14 cellular contexts compared by ENCODE assay signal in the genomic region with DNA sequence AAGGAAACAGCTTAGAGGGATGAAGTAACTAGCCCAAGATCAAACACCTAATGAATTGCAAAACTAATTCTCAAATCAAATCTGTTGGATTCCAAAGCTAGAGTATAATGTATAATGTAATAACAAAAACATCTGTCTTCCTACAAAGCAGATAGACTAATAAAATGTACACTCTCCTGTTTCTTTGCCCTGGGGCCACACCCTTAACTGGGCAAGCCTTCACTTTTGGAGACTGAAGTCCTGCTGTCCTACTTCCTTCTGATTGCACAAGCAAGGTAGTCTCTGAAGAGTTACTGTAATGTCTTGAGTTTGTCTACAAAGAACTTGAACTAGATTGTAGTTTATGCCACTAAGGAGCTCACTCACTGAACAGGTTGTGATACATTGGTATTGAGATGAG. TPM values are rescaled to one million over a fixed set of nuclear protein-coding genes. Genes with fewer than 3 reads are reported as not detected.
A peak's percentile ranks its signal among the peaks of the same experiment; 100 is the strongest.
DNase-seq lines count a peak whose midpoint lies in the region; ATAC-seq, FAIRE-seq and TF ChIP-seq lines count a peak whose summit lies in the region.
"Had no signal": no experiment of that assay in that cellular context is flagged by ENCODE, and none has a peak within 500 bp of the region (broad histone marks: within the 10 kb centered on the region; RNA-seq: fewer than 3 reads in every experiment).

No MANE protein-coding gene starts in this region.

- peak overlapping the region; percentile 10 for H3K27ac Mint-ChIP-seq in CD4-positive, alpha-beta T cell
- peak overlapping the region; percentile 96 for H3K27ac Mint-ChIP-seq in T-helper 17 cell
- H3K27ac Mint-ChIP-seq: activated B cell treated with CpG ODN at 0.5 μM for 24 hours had no signal

- H3K27me3 Mint-ChIP-seq in CD4-positive, alpha-beta T cell, result no peaks in the 10 kb centered on the region
- H3K27me3 Mint-ChIP-seq in T-helper 17 cell, result no peaks in the 10 kb centered on the region
- H3K27me3 Mint-ChIP-seq: activated B cell treated with CpG ODN at 0.5 μM for 24 hours had no signal

- H3K4me1 Mint-ChIP-seq in CD4-positive, alpha-beta T cell (ENCODE audit: low read depth), result peaks cover 30% of the 10 kb centered on the region
- H3K4me1 Mint-ChIP-seq in T-helper 17 cell, result peaks cover 28% of the 10 kb centered on the region

- FAIRE-seq in A549 (lab: Jason Lieb, UNC), result no peak
- FAIRE-seq: RCC 7860 had no signal

- H3K4me1 ChIP-seq in A549, result peaks cover 18% of the 10 kb centered on the region

- intact Hi-C loops in CD4-positive, alpha-beta T cell (cut with DNase I, micrococcal nuclease), result loop anchor here in 1 of 2 experiments (2.0 kb wide), 1 partner anchor 107 kb away; the partner anchor contains the start of gene PWWP2A
- intact Hi-C loops in left colon (cut with DNase I, micrococcal nuclease), result no loop called here

- peak overlapping the region; percentile 94; the same call in 1 of the 3 replicates for H3K4me2 ChIP-seq in A549

- no peaks in the 10 kb centered on the region for H3K9me3 Mint-ChIP-seq in CD4-positive, alpha-beta T cell
- H3K9me3 Mint-ChIP-seq: activated B cell treated with CpG ODN at 0.5 μM for 24 hours had no signal

- TF ChIP-seq RAD21 in A549 (conservative IDR thresholded peaks at IDR 0.05 in 1 of 2, IDR thresholded peaks at IDR 0.05 in 1 of 2), result no peak

- peaks cover 45% of the 10 kb centered on the region for H3K36me3 Mint-ChIP-seq in CD4-positive, alpha-beta T cell (ENCODE audit: low read depth)
- peaks cover 4% of the 10 kb centered on the region for H3K36me3 Mint-ChIP-seq in T-helper 17 cell (ENCODE audit: low read depth)

- no peak for ATAC-seq in A549
- ATAC-seq in CD4-positive, alpha-beta T cell (ENCODE audit: poor library complexity), result no peak
- no peak for ATAC-seq in T-helper 17 cell
- ATAC-seq in left colon, result peak; percentile 49
- ATAC-seq in left lobe of liver, result no peak
- ATAC-seq in activated CD4-positive, CD25-positive, alpha-beta regulatory T cell treated with anti-CD3 and anti-CD28 coated beads, Interleukin-2, amount 50 U/mL, for 24 hours, result no peak

- no peak for TF ChIP-seq EP300 in A549 (IDR thresholded peaks at IDR 0.05)

- H3K9me3 ChIP-seq in A549 (no peaks in the 10 kb centered on the region), T-helper 17 cell (ENCODE audit: control insufficient read depth, low read length, poor library complexity, severe bottlenecking) (no peaks in the 10 kb centered on the region)
- no peaks in the 10 kb centered on the region for H3K9me3 ChIP-seq in CD4-positive, alpha-beta T cell (ENCODE audit: control insufficient read depth, low read length)

- CTCF ChIA-PET in A549 (lab: Yijun Ruan, JAX), result interaction anchor here (1.5 to 3.9 kb wide), 2 partner anchors 9 to 334 kb away, joined by 5 to 33 read pairs; no protein-coding TSS in a partner anchor
- CTCF ChIA-PET in CD4-positive, alpha-beta T cell (lab: Charles Lee), result interaction anchor here (1.6 kb wide), 1 partner anchor 10 kb away, joined by 11 read pairs; no protein-coding TSS in a partner anchor

- no peak overlapping the region for H3K27ac ChIP-seq in A549
- H3K27ac ChIP-seq in CD4-positive, alpha-beta T cell (ENCODE audit: low read depth, low read length), result no peak overlapping the region

- H3K4me3 Mint-ChIP-seq in CD4-positive, alpha-beta T cell, result peak overlapping the region; percentile 70
- H3K4me3 Mint-ChIP-seq in T-helper 17 cell, result no peak overlapping the region
- H3K4me3 Mint-ChIP-seq: activated B cell treated with CpG ODN at 0.5 μM for 24 hours had no signal

- no peak overlapping the region for H3K4me3 ChIP-seq in A549

- TF ChIP-seq POLR2A in A549 (IDR thresholded peaks at IDR 0.05; ENCODE audit: low read length), result no peak

- POLR2A ChIA-PET in A549 (lab: Yijun Ruan, JAX), result no interaction called here
- POLR2A ChIA-PET in CD4-positive, alpha-beta T cell (lab: Charles Lee), result no interaction called here

- TF ChIP-seq CTCF in A549 (IDR thresholded peaks at IDR 0.05), result no peak
- TF ChIP-seq CTCF in CD4-positive, alpha-beta T cell (IDR thresholded peaks at IDR 0.05), result no peak

- H3K27me3 ChIP-seq in CD4-positive, alpha-beta T cell (ENCODE audit: control insufficient read depth, insufficient read depth, low read length), result no peaks in the 10 kb centered on the region

- DNase-seq in A549 (ENCODE audit: low read depth in 1 of 2, low spot score in 1 of 2) (no peak), T-helper 17 cell (no peak), left colon (peak in 1 of 2 donors; percentile 53), left lobe of liver (ENCODE audit: low spot score) (no peak), NCI-H510A treated with DMSO at 0.1 percent for 48 hours (lab: John Stamatoyannopoulos, UW) (no peak), NCI-H187 (lab: John Stamatoyannopoulos, UW) (no peak)
- DNase-seq in CD4-positive, alpha-beta T cell, result no peak
- DNase-seq: activated B cell treated with CpG ODN at 0.5 μM for 24 hours, caudate nucleus, GOT3, NCI-H446 treated with DMSO at 0.1 percent for 48 hours, SW 1271 had no signal

TF ChIP-seq in A549, 52 proteins besides CTCF, POLR2A, EP300 and RAD21:
- TF ChIP-seq, protein P1, sequence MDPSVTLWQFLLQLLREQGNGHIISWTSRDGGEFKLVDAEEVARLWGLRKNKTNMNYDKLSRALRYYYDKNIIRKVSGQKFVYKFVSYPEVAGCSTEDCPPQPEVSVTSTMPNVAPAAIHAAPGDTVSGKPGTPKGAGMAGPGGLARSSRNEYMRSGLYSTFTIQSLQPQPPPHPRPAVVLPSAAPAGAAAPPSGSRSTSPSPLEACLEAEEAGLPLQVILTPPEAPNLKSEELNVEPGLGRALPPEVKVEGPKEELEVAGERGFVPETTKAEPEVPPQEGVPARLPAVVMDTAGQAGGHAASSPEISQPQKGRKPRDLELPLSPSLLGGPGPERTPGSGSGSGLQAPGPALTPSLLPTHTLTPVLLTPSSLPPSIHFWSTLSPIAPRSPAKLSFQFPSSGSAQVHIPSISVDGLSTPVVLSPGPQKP (IDR thresholded peaks at IDR 0.05; ENCODE audit: low read depth, low read length), result no peak
- no peak for TF ChIP-seq MAZ (IDR thresholded peaks at IDR 0.05; ENCODE audit: borderline replicate concordance, low read depth, low read length)
- TF ChIP-seq PBX3 (IDR thresholded peaks at IDR 0.05), result no peak
- TF ChIP-seq HOXA7 (CRISPR knock-in tag; IDR thresholded peaks at IDR 0.05), result no peak
- no peak for TF ChIP-seq NPAS2 (CRISPR knock-in tag; IDR thresholded peaks at IDR 0.05; ENCODE audit: borderline replicate concordance)
- TF ChIP-seq NR3C1 (IDR thresholded peaks at IDR 0.05), result no peak
- TF ChIP-seq, protein P2, sequence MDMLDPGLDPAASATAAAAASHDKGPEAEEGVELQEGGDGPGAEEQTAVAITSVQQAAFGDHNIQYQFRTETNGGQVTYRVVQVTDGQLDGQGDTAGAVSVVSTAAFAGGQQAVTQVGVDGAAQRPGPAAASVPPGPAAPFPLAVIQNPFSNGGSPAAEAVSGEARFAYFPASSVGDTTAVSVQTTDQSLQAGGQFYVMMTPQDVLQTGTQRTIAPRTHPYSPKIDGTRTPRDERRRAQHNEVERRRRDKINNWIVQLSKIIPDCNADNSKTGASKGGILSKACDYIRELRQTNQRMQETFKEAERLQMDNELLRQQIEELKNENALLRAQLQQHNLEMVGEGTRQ (IDR thresholded peaks at IDR 0.05), result no peak
- TF ChIP-seq TFCP2L1 (CRISPR knock-in tag; IDR thresholded peaks at IDR 0.05), result no peak
- TF ChIP-seq, protein P3, sequence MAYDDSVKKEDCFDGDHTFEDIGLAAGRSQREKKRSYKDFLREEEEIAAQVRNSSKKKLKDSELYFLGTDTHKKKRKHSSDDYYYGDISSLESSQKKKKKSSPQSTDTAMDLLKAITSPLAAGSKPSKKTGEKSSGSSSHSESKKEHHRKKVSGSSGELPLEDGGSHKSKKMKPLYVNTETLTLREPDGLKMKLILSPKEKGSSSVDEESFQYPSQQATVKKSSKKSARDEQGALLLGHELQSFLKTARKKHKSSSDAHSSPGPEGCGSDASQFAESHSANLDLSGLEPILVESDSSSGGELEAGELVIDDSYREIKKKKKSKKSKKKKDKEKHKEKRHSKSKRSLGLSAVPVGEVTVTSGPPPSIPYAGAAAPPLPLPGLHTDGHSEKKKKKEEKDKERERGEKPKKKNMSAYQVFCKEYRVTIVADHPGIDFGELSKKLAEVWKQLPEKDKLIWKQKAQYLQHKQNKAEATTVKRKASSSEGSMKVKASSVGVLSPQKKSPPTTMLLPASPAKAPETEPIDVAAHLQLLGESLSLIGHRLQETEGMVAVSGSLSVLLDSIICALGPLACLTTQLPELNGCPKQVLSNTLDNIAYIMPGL (CRISPR knock-in tag; IDR thresholded peaks at IDR 0.05; ENCODE audit: borderline replicate concordance), result no peak
- no peak for TF ChIP-seq GATA3 (IDR thresholded peaks at IDR 0.05; ENCODE audit: borderline replicate concordance)
- no peak for TF ChIP-seq POLR2AphosphoS2 (conservative IDR thresholded peaks at IDR 0.05; ENCODE audit: low read length)
- TF ChIP-seq JUNB (IDR thresholded peaks at IDR 0.05), result no peak
- TF ChIP-seq ZC3H11A (IDR thresholded peaks at IDR 0.05), result no peak
- TF ChIP-seq RCOR1 (IDR thresholded peaks at IDR 0.05; ENCODE audit: low read depth, low read length), result no peak
- TF ChIP-seq RFX5 (IDR thresholded peaks at IDR 0.05), result no peak
- no peak for TF ChIP-seq BHLHE40 (IDR thresholded peaks at IDR 0.05; ENCODE audit: low read depth, low read length)
- TF ChIP-seq FOSB (CRISPR knock-in tag; IDR thresholded peaks at IDR 0.05), result no peak
- no peak for TF ChIP-seq ZNF302 (CRISPR knock-in tag; IDR thresholded peaks at IDR 0.05)
TF ChIP-seq in A549: peak in this region for 0.

RNA-seq across cellular contexts. Expression of gene TTC1, which starts 2.5 kb away (rescaled TPM):
- polyA plus RNA-seq in A549 (2011; rRNA removed), result 48.6 and 64.9 TPM in 2 replicates
- polyA plus RNA-seq in A549 (2012; cell fraction: cytosol; rRNA removed), result 27.3 and 29.1 TPM in 2 replicates
- polyA plus RNA-seq in A549 (2012; cell fraction: nucleus; rRNA removed), result 10.4 and 19.2 TPM in 2 replicates
- polyA plus RNA-seq in A549 (2017; fragmentation: RNase III; extraction: RNeasy Plus Mini Kit Qiagen cat#74134 plus additional on column Dnase treatment), result 77.8 to 79.7 TPM (median 78.1 TPM) in 3 replicates
- 23.3 and 24.6 TPM in 2 replicates for polyA minus RNA-seq in A549 (2011; rRNA and poly(A)+ RNA removed)
- total RNA-seq in CD4-positive, alpha-beta T cell, result 10 to 100 TPM; 15.9 to 16.3 TPM
- 10 to 100 TPM; 24.0 to 24.3 TPM for total RNA-seq in T-helper 17 cell
- 10 to 100 TPM; 40.2 to 41.7 TPM for total RNA-seq in left colon
- total RNA-seq in left lobe of liver, result 18.2 TPM
